Comparison of ENCODE assay signal across 25 cellular contexts in genomic region chrX:128365523-128365922, GRCh38.
"Had no signal": no experiment of that assay in that cellular context is flagged by ENCODE, and none has a peak within 500 bp of the region (broad histone marks: within the 10 kb centered on the region; RNA-seq: fewer than 3 reads in every experiment).

No MANE protein-coding gene starts in this region.

- H3K36me3 Mint-ChIP-seq: activated CD4-positive, alpha-beta memory T cell treated with anti-CD3 and anti-CD28 coated beads for 36 hours; activated naive CD8-positive, alpha-beta T cell; brain; T-cell had no signal

- H3K27me3 Mint-ChIP-seq: activated CD4-positive, alpha-beta memory T cell treated with anti-CD3 and anti-CD28 coated beads for 36 hours; activated CD4-positive, alpha-beta T cell treated with anti-CD3 and anti-CD28 coated beads, Interleukin-2, amount 10 ng/mL, durations not matched to agents 7 days and 5 days; activated naive CD8-positive, alpha-beta T cell; activated T-helper 17 cell treated with anti-CD3 and anti-CD28 coated beads, Interleukin-2, amount 50 U/mL, for 72 hours; brain had no signal

- DNase-seq: activated CD4-positive, alpha-beta memory T cell treated with anti-CD3 and anti-CD28 coated beads for 36 hours; activated CD4-positive, alpha-beta T cell treated with anti-CD3 and anti-CD28 coated beads, Interleukin-2, amount 10 ng/mL, durations not matched to agents 7 days and 5 days; activated CD4-positive, CD25-positive, alpha-beta regulatory T cell; activated CD8-positive, alpha-beta memory T cell treated with anti-CD3 and anti-CD28 coated beads for 24 hours; activated gamma-delta T cell; activated naive CD4-positive, alpha-beta T cell treated with anti-CD3 and anti-CD28 coated beads for 36 hours; activated T-cell treated with anti-CD3 and anti-CD28 coated beads, Interleukin-2, amount 50 U/mL, for 48 hours; amygdala; cerebellar nuclear complex; MG63; NCI-H1092; NCI-H1417; NCI-H1930; NCI-H345; NCI-H510A; NCI-H69; NK-92 treated with Interleukin-12 subunit alpha and Interleukin-12 subunit beta, amount 100 ng/mL, for 24 hours; PC-9; SHP77 treated with DMSO at 0.1 percent for 48 hours; T-cell; T-helper 2 cell; T1000 had no signal

- H3K27me3 ChIP-seq: MG63 had no signal

- H3K4me1 Mint-ChIP-seq: activated CD4-positive, alpha-beta T cell treated with anti-CD3 and anti-CD28 coated beads, Interleukin-2, amount 10 ng/mL, durations not matched to agents 7 days and 5 days; activated T-helper 17 cell treated with anti-CD3 and anti-CD28 coated beads, Interleukin-2, amount 50 U/mL, for 72 hours; brain; T-cell had no signal

- H3K4me3 ChIP-seq: MG63, PC-9 had no signal

- H3K36me3 ChIP-seq: MG63 had no signal

- H3K27ac Mint-ChIP-seq: activated CD4-positive, alpha-beta memory T cell treated with anti-CD3 and anti-CD28 coated beads for 36 hours; activated CD4-positive, alpha-beta T cell treated with anti-CD3 and anti-CD28 coated beads, Interleukin-2, amount 10 ng/mL, durations not matched to agents 7 days and 5 days; activated naive CD4-positive, alpha-beta T cell treated with anti-CD3 and anti-CD28 coated beads for 36 hours; activated naive CD8-positive, alpha-beta T cell; activated T-helper 17 cell treated with anti-CD3 and anti-CD28 coated beads, Interleukin-2, amount 50 U/mL, for 72 hours; brain; T-cell had no signal

- H3K4me3 Mint-ChIP-seq: activated CD4-positive, alpha-beta memory T cell treated with anti-CD3 and anti-CD28 coated beads for 36 hours; activated CD4-positive, alpha-beta T cell treated with anti-CD3 and anti-CD28 coated beads, Interleukin-2, amount 10 ng/mL, durations not matched to agents 7 days and 5 days; activated naive CD4-positive, alpha-beta T cell treated with anti-CD3 and anti-CD28 coated beads for 36 hours; activated naive CD8-positive, alpha-beta T cell; activated T-helper 17 cell treated with anti-CD3 and anti-CD28 coated beads, Interleukin-2, amount 50 U/mL, for 72 hours; brain; T-cell had no signal

- H3K9me3 Mint-ChIP-seq: activated CD4-positive, alpha-beta memory T cell treated with anti-CD3 and anti-CD28 coated beads for 36 hours; activated CD4-positive, alpha-beta T cell treated with anti-CD3 and anti-CD28 coated beads, Interleukin-2, amount 10 ng/mL, durations not matched to agents 7 days and 5 days; activated naive CD4-positive, alpha-beta T cell treated with anti-CD3 and anti-CD28 coated beads for 36 hours; brain; T-cell had no signal
